In genomic region chr10:111344804-111345203, GRCh38 we compare ENCODE assay signal across 12 cellular contexts.
DNase-seq lines count a peak whose midpoint lies in the region; ATAC-seq, FAIRE-seq and TF ChIP-seq lines count a peak whose summit lies in the region.
"Had no signal": no experiment of that assay in that cellular context is flagged by ENCODE, and none has a peak within 500 bp of the region (broad histone marks: within the 10 kb centered on the region; RNA-seq: fewer than 3 reads in every experiment).

No MANE protein-coding gene starts in this region.

- TF ChIP-seq CTCF in VCaP (conservative IDR thresholded peaks at IDR 0.05) = peak; percentile 72

- ATAC-seq in HG03280 (IDR thresholded peaks at IDR 0.05; ENCODE audit: unreplicated experiment) = peak; percentile 70
- ATAC-seq in HG02571 (IDR thresholded peaks at IDR 0.05; ENCODE audit: unreplicated experiment) = no peak

- H3K27ac ChIP-seq in VCaP = no peak overlapping the region
- H3K27ac ChIP-seq: colonic mucosa had no signal

- FAIRE-seq in HTR-8/SVneo (lab: Jason Lieb, UNC) = no peak

- peak; percentile 49 for DNase-seq in NCI-H82 (lab: John Stamatoyannopoulos, UW)
- DNase-seq in NCI-H82 treated with DMSO at 0.1 percent for 48 hours (lab: John Stamatoyannopoulos, UW; ENCODE audit: unreplicated experiment) = no peak
- DNase-seq in retina = peak; percentile 58
- DNase-seq in COLO668 (lab: John Stamatoyannopoulos, UW; ENCODE audit: unreplicated experiment) = no peak
- DNase-seq in HTR-8/SVneo (ENCODE audit: insufficient read length, low spot score) = no peak
- DNase-seq: colonic mucosa; IMR-90; NCI-H510A; stimulated activated naive CD4-positive, alpha-beta T cell treated with Interleukin-2 at 50 U/mL for 16 hours had no signal

Comparison
In these comparisons a context has a peak if more than half of its experiments do, and no peak if none do; other contexts are left out.
1. DNase-seq: peak in NCI-H82 (single experiment) and retina (single experiment); none in NCI-H82 treated with DMSO at 0.1 percent for 48 hours (single experiment), COLO668 (single experiment) and HTR-8/SVneo (single experiment).